In the genomic region with DNA sequence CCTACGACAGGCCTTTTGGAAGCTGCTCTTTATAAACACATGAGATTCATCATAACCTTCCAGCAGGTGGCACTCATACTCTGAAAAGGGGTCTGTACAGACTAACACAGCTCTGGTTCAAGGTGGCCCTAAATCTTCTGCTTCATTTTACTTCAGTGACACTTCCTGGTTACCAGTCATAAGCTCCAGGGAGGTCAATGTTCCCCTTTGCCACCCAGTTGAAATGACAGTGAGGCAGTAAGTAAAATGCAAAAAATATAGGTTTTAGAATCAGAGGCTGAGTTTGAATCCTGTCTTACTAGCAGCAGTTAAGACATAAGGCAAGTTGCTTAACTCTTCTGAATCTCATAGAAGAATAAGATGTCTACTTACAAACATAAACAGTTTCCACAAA, we compare ENCODE assay signal across 8 cellular contexts.
A peak's percentile ranks its signal among the peaks of the same experiment; 100 is the strongest.
DNase-seq lines count a peak whose midpoint lies in the region; ATAC-seq and TF ChIP-seq lines count a peak whose summit lies in the region.

No MANE protein-coding gene starts in this region.

- no peak overlapping the region for H3K4me3 ChIP-seq in cardiac fibroblast (replicated peaks in 1 of 2; ENCODE audit: low read depth in 2 of 2, low read length in 2 of 2)
- no peak overlapping the region for H3K4me3 ChIP-seq in kidney epithelial cell (ENCODE audit: low read depth, low read length)

- no peaks in the 10 kb centered on the region for H3K36me3 ChIP-seq in kidney epithelial cell (ENCODE audit: control insufficient read depth, insufficient read depth, low read length)

- TF ChIP-seq CTCF in cardiac fibroblast (IDR thresholded peaks at IDR 0.05; ENCODE audit: low read depth, low read length) (peak; percentile 63), kidney epithelial cell (IDR thresholded peaks at IDR 0.05; ENCODE audit: insufficient read depth, low read length, poor library complexity, severe bottlenecking) (peak; percentile 65)

- peak; percentile 97 for ATAC-seq in GM18519 (IDR thresholded peaks at IDR 0.05; ENCODE audit: low FRiP score, unreplicated experiment)
- ATAC-seq in HG03039 (IDR thresholded peaks at IDR 0.05; ENCODE audit: unreplicated experiment) = peak; percentile 96

- DNase-seq in AG08395 (ENCODE audit: low spot score) = peak; percentile 68
- DNase-seq in NCI-H2029 treated with DMSO at 0.1 percent for 48 hours (lab: John Stamatoyannopoulos, UW) = peak; percentile 97
- peak; percentile 36 for DNase-seq in T1000 (lab: John Stamatoyannopoulos, UW)
- DNase-seq in cardiac fibroblast (ENCODE audit: low read depth in 2 of 2) = peak; percentile 88 to 89
- peak; percentile 54 for DNase-seq in kidney epithelial cell (ENCODE audit: low read depth)
- DNase-seq in stimulated activated CD4-positive, alpha-beta T cell treated with anti-CD3 and anti-CD28 coated beads, Interleukin-2, amount 100 ng/mL, for 48 hours = peak; percentile 43 to 51

- H3K27me3 ChIP-seq in kidney epithelial cell (ENCODE audit: control insufficient read depth, insufficient read depth, low read length) = no peaks in the 10 kb centered on the region

Comparison
In these comparisons a context has a peak if more than half of its experiments do, and no peak if none do; other contexts are left out.
1. DNase-seq: peak in every context shown above with its lines; median percentile 97 in NCI-H2029 treated with DMSO at 0.1 percent for 48 hours; 88 in cardiac fibroblast; 68 in AG08395; 54 in kidney epithelial cell; 47 in stimulated activated CD4-positive, alpha-beta T cell treated with anti-CD3 and anti-CD28 coated beads, Interleukin-2, amount 100 ng/mL, for 48 hours; 36 in T1000.